Comparison of ENCODE assay signal across 1 cellular context in genomic region chr11:1682225-1682901, GRCh38.
A peak's percentile ranks its signal among the peaks of the same experiment; 100 is the strongest.
TF ChIP-seq lines count a peak whose summit lies in the region.

No MANE protein-coding gene starts in this region.

TF ChIP-seq in HepG2, 621 proteins besides CTCF, POLR2A, EP300 and RAD21 (continued from another document and continues in another):
- TF ChIP-seq ARID5B (CRISPR knock-in tag; IDR thresholded peaks at IDR 0.05) (peak; percentile 89), GFI1 (CRISPR knock-in tag; IDR thresholded peaks at IDR 0.05; ENCODE audit: borderline replicate concordance) (peak; percentile 88), TFAP4 (IDR thresholded peaks at IDR 0.05; ENCODE audit: borderline replicate concordance, low read depth) (no peak), GATAD2A (CRISPR knock-in tag; IDR thresholded peaks at IDR 0.05) (peak; percentile 98), MBNL3 (CRISPR knock-in tag; conservative IDR thresholded peaks at IDR 0.05) (no peak), AFF4 (CRISPR knock-in tag; IDR thresholded peaks at IDR 0.05) (peak; percentile 97), ZMYM2 (CRISPR knock-in tag; IDR thresholded peaks at IDR 0.05) (no peak), ATF7-NPFF (CRISPR knock-in tag; IDR thresholded peaks at IDR 0.05; ENCODE audit: low read depth) (no peak), TARDBP (CRISPR knock-in tag; IDR thresholded peaks at IDR 0.05) (peak; percentile 57; the same call in 1 of the 2 replicates), HOXA5 (CRISPR knock-in tag; IDR thresholded peaks at IDR 0.05) (0 out of 2 replicates have a peak, but pooled peaks have one; percentile 77), ZSCAN21 (CRISPR knock-in tag; IDR thresholded peaks at IDR 0.05; ENCODE audit: borderline replicate concordance) (no peak; the same call in 1 of the 2 replicates), ZNF256 (CRISPR knock-in tag; conservative IDR thresholded peaks at IDR 0.05) (no peak), MZF1 (CRISPR knock-in tag; IDR thresholded peaks at IDR 0.05; ENCODE audit: borderline replicate concordance) (no peak), ZNF816 (CRISPR knock-in tag; IDR thresholded peaks at IDR 0.05; ENCODE audit: borderline replicate concordance) (no peak), GLMP (CRISPR knock-in tag; IDR thresholded peaks at IDR 0.05; ENCODE audit: borderline replicate concordance) (no peak), ZNF362 (CRISPR knock-in tag; IDR thresholded peaks at IDR 0.05; ENCODE audit: borderline replicate concordance) (peak; percentile 71; the same call in 1 of the 2 replicates), DPF2 (CRISPR knock-in tag; IDR thresholded peaks at IDR 0.05; ENCODE audit: borderline replicate concordance, low read depth) (0 out of 2 replicates have a peak, but pooled peaks have one; percentile 49), FOXK2 (IDR thresholded peaks at IDR 0.05) (no peak), AHDC1 (CRISPR knock-in tag; IDR thresholded peaks at IDR 0.05; ENCODE audit: borderline replicate concordance) (peak; percentile 88), NKX3-1 (CRISPR knock-in tag; IDR thresholded peaks at IDR 0.05) (no peak), ZNF329 (CRISPR knock-in tag; IDR thresholded peaks at IDR 0.05; ENCODE audit: low read depth) (no peak), ZNF510 (CRISPR knock-in tag; IDR thresholded peaks at IDR 0.05; ENCODE audit: low read depth) (no peak), ZNF546 (CRISPR knock-in tag; conservative IDR thresholded peaks at IDR 0.05) (no peak), PHF20 (CRISPR knock-in tag; IDR thresholded peaks at IDR 0.05) (no peak), PRDM10 (CRISPR knock-in tag; IDR thresholded peaks at IDR 0.05; ENCODE audit: low read depth) (no peak), HMGXB3 (CRISPR knock-in tag; IDR thresholded peaks at IDR 0.05; ENCODE audit: borderline replicate concordance) (peak; percentile 62; the same call in 1 of the 2 replicates), ZFP36 (IDR thresholded peaks at IDR 0.05; ENCODE audit: borderline replicate concordance, low read depth, low read length, partially characterized antibody) (no peak), NFE2L2 (IDR thresholded peaks at IDR 0.05; ENCODE audit: low read length) (no peak)
